In the genomic region with DNA sequence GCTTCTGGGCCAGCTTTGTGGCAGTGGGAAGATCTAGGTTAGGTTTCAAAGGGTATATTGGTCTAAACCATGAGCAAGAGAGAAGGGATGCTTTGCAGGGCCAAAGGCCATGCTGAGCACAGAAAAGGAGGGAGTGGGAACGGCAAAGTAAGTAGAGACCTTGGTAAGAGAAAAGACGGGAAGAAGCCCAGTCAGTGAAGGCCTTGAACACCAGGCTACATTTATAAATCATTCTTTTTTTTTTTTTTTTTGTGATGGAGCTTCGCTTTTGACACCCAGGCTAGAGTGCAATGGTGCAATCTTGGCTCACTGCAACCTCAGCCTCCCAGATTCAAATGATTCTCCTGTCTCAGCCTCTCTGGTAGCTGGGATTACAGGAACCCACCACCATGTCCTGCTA, we compare ENCODE assay signal across 31 cellular contexts. TPM values are rescaled to one million over a fixed set of nuclear protein-coding genes. Genes with fewer than 3 reads are reported as not detected.
"Had no signal": no experiment of that assay in that cellular context is flagged by ENCODE, and none has a peak within 500 bp of the region (broad histone marks: within the 10 kb centered on the region; RNA-seq: fewer than 3 reads in every experiment).

No MANE protein-coding gene starts in this region.

- DNase-seq: activated CD4-positive, alpha-beta T cell treated with anti-CD3 and anti-CD28 coated beads for 48 hours; activated CD4-positive, alpha-beta T cell treated with anti-CD3 and anti-CD28 coated beads, Interleukin-2, amount 50 U/mL, for 48 hours; activated CD8-positive, alpha-beta memory T cell treated with anti-CD3 and anti-CD28 coated beads, Interleukin-2, amount 50 U/mL, for 4 hours; activated gamma-delta T cell treated with Interleukin-2 at 50 U/mL for 16 hours; activated T-cell treated with anti-CD3 and anti-CD28 coated beads, Interleukin-2, amount 50 U/mL, for 1 hour; body of pancreas; cerebellar nuclear complex; colonic mucosa; effector memory CD4-positive, alpha-beta T cell; kidney glomerular epithelial cell; left lung; naive B cell; occipital lobe; stimulated activated CD4-positive, alpha-beta T cell treated with anti-CD3 and anti-CD28 coated beads, Interleukin-1b, Interleukin-23, amount 100 ng/mL, for 48 hours; stimulated activated CD4-positive, alpha-beta T cell treated with anti-CD3 and anti-CD28 coated beads, Interleukin-4, amount 100 ng/mL, for 4 hours; stimulated activated CD8-positive, alpha-beta memory T cell treated with anti-CD3 and anti-CD28 coated beads, Interleukin-4, amount 100 ng/mL, for 48 hours; stimulated activated naive CD8-positive, alpha-beta T cell treated with anti-CD3 and anti-CD28 coated beads, Interleukin-15, amount 100 ng/mL, for 72 hours; substantia nigra; T-helper 9 cell; upper lobe of left lung; WERI-Rb-1 had no signal

- H3K4me3 ChIP-seq: adrenal gland, body of pancreas, colonic mucosa, left lung, lung, neural progenitor cell, right atrium auricular region, smooth muscle cell, upper lobe of left lung, vagina had no signal

- H3K27ac ChIP-seq: body of pancreas, colonic mucosa, left lung, neural progenitor cell, right atrium auricular region, upper lobe of left lung, vagina, WERI-Rb-1 had no signal

- H3K9me3 Mint-ChIP-seq: activated T-helper 1 cell treated with anti-CD3 and anti-CD28 coated beads, Interleukin-12 subunit alpha, Interleukin-12 subunit beta, Interleukin-2, Interleukin-4 antibody, amounts not matched to agents 30 ng/mL and 10 ng/mL and 1 ng/mL, durations not matched to agents 14 hours and 24 hours and 36 hours; naive B cell; neural progenitor cell; stimulated activated memory B cell treated with anti-CD40 and anti-IgM and Interleukin-4, amounts not matched to agents 10 μg/mL and 1 μg/mL and 100 μg/mL, for 72 hours had no signal

- H3K4me3 Mint-ChIP-seq: activated T-helper 1 cell treated with anti-CD3 and anti-CD28 coated beads, Interleukin-12 subunit alpha, Interleukin-12 subunit beta, Interleukin-2, Interleukin-4 antibody, amounts not matched to agents 30 ng/mL and 10 ng/mL and 1 ng/mL, durations not matched to agents 14 hours and 24 hours and 36 hours; naive B cell; neural progenitor cell; stimulated activated memory B cell treated with anti-CD40 and anti-IgM and Interleukin-4, amounts not matched to agents 10 μg/mL and 1 μg/mL and 100 μg/mL, for 72 hours; stimulated activated naive CD8-positive, alpha-beta T cell treated with anti-CD3 and anti-CD28 coated beads, Interleukin-15, amount 100 ng/mL, for 72 hours had no signal

- H3K27me3 Mint-ChIP-seq: naive B cell; stimulated activated memory B cell treated with anti-CD40 and anti-IgM and Interleukin-4, amounts not matched to agents 10 μg/mL and 1 μg/mL and 100 μg/mL, for 72 hours; stimulated activated naive CD8-positive, alpha-beta T cell treated with anti-CD3 and anti-CD28 coated beads, Interleukin-15, amount 100 ng/mL, for 72 hours had no signal

- H3K36me3 ChIP-seq: adrenal gland, colonic mucosa, neural progenitor cell, right atrium auricular region had no signal

- ATAC-seq: activated CD4-positive, CD25-positive, alpha-beta regulatory T cell treated with anti-CD3 and anti-CD28 coated beads, Interleukin-2, amount 50 U/mL, for 24 hours; activated naive CD4-positive, alpha-beta T cell treated with anti-CD3 and anti-CD28 coated beads, Interleukin-2, amount 50 U/mL, for 72 hours; body of pancreas; left lung; stimulated activated memory B cell treated with anti-CD40 and anti-IgM and Interleukin-4, amounts not matched to agents 10 μg/mL and 1 μg/mL and 100 μg/mL, for 72 hours; stimulated activated naive CD8-positive, alpha-beta T cell treated with anti-CD3 and anti-CD28 coated beads, Interleukin-15, amount 100 ng/mL, for 72 hours had no signal

- H3K27ac Mint-ChIP-seq: activated naive CD4-positive, alpha-beta T cell treated with anti-CD3 and anti-CD28 coated beads, Interleukin-2, amount 50 U/mL, for 72 hours; neural progenitor cell; stimulated activated memory B cell treated with anti-CD40 and anti-IgM and Interleukin-4, amounts not matched to agents 10 μg/mL and 1 μg/mL and 100 μg/mL, for 72 hours; stimulated activated naive CD8-positive, alpha-beta T cell treated with anti-CD3 and anti-CD28 coated beads, Interleukin-15, amount 100 ng/mL, for 72 hours had no signal

- H3K4me1 ChIP-seq: neural progenitor cell had no signal

- H3K27me3 ChIP-seq: adrenal gland, body of pancreas, colonic mucosa, left lung, neural progenitor cell, right atrium auricular region, upper lobe of left lung, vagina had no signal

- H3K9me3 ChIP-seq: adrenal gland, body of pancreas, colonic mucosa, left lung, right atrium auricular region, upper lobe of left lung, vagina had no signal

RNA-seq across cellular contexts. Expression of a gene that starts 18.6 kb away (rescaled TPM):
- total RNA-seq: activated T-helper 1 cell treated with anti-CD3 and anti-CD28 coated beads, Interleukin-12 subunit alpha, Interleukin-12 subunit beta, Interleukin-2, Interleukin-4 antibody, amounts not matched to agents 30 ng/mL and 10 ng/mL and 1 ng/mL, durations not matched to agents 14 hours and 24 hours and 36 hours had no signal
